8 cellular contexts compared by ENCODE assay signal in the genomic region with DNA sequence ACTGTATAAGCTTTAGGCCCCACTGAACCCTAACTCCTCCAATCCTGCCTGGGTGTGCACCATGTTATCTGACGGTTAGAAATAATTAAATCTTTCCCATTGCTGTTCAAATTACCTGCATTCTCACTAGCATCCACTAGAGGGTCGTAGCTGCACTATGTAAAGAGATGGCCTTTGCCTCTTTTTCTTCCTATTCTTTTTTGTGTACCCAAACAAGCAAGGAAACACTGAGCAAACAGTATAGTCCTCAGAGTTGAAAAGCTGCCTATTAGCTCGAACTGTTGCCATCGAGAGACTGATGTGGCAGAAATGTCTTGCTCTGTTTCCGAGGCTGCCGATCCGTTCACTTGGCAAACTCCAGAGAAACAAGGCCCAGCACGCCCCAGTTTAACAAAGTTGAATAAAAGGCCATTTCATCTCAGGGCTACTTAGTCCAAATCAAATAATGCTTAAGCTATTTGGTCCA.
DNase-seq lines count a peak whose midpoint lies in the region; ATAC-seq and TF ChIP-seq lines count a peak whose summit lies in the region.

No MANE protein-coding gene starts in this region.

- DNase-seq in NOMO-1 (lab: John Stamatoyannopoulos, UW; ENCODE audit: unreplicated experiment in 2 of 2) (peak; percentile 0 to 4), NOMO-1 treated with dmso at 0.1 percent for 144 hours (lab: John Stamatoyannopoulos, UW; ENCODE audit: unreplicated experiment) (no peak), HuH-7 (ENCODE audit: low spot score) (peak; percentile 15), OCI-LY7 (ENCODE audit: low spot score) (peak; percentile 63), astrocyte of the hippocampus (ENCODE audit: low read depth, low spot score) (peak; percentile 82), hypothalamus (lab: John Stamatoyannopoulos, UW) (peak in 36 of 51 donors; percentile 0 to 82 (median 31)), skeletal muscle cell (ENCODE audit: low read depth) (peak; percentile 1)

- CTCF ChIA-PET in OCI-LY7 (lab: Charles Lee; ENCODE audit: unreplicated experiment) = no interaction called here

- H3K9me3 ChIP-seq in OCI-LY7 (ENCODE audit: low read length) = no peaks in the 10 kb centered on the region

- POLR2A ChIA-PET in OCI-LY7 (lab: Charles Lee) = interaction anchor here (0.6 to 1.6 kb wide), 3 partner anchors 18 to 43 kb away, joined by 3 read pairs; no protein-coding TSS in a partner anchor

- no peaks in the 10 kb centered on the region for H4K20me1 ChIP-seq in OCI-LY7 (ENCODE audit: insufficient read depth, low read length)

- peak; percentile 91 for TF ChIP-seq CTCF in OCI-LY7 (conservative IDR thresholded peaks at IDR 0.05; ENCODE audit: low read length)

- H3K36me3 ChIP-seq in OCI-LY7 (ENCODE audit: insufficient read depth, low read length) = no peaks in the 10 kb centered on the region

- H3K79me2 ChIP-seq in OCI-LY7 (ENCODE audit: insufficient read depth, low read depth, low read length) = no peaks in the 10 kb centered on the region

- peak; percentile 97 for ATAC-seq in GM21723 (IDR thresholded peaks at IDR 0.05; ENCODE audit: unreplicated experiment)

- no TSS peak for BruUV-seq in OCI-LY7 (replicated peaks; lab: Mats Ljungman, UMichigan)

- intact Hi-C loops in OCI-LY7 (cut with micrococcal nuclease; ENCODE audit: unreplicated experiment) = loop anchor here (5.0 to 10.0 kb wide), 3 partner anchors 240 to 740 kb away; partner anchors contain the start of gene CEMIP2

- H3K4me3 ChIP-seq in OCI-LY7 (ENCODE audit: low read depth, low read length, poor library complexity, severe bottlenecking) (no peak overlapping the region), skeletal muscle cell (ENCODE audit: low read depth, low read length) (no peak overlapping the region)

- H3K27ac ChIP-seq in OCI-LY7 (ENCODE audit: low read depth, low read length, poor library complexity, severe bottlenecking) = no peak overlapping the region

- no peaks in the 10 kb centered on the region for H3K9me2 ChIP-seq in OCI-LY7 (ENCODE audit: insufficient read depth, low read length)

- H3K4me1 ChIP-seq in OCI-LY7 (ENCODE audit: insufficient read depth, low read length, poor library complexity, severe bottlenecking) = no peaks in the 10 kb centered on the region

- H2AFZ ChIP-seq in OCI-LY7 (ENCODE audit: low read length) = no peak overlapping the region

- H3K4me2 ChIP-seq in OCI-LY7 (ENCODE audit: low read length) = no peak overlapping the region
